23 cellular contexts compared by ENCODE assay signal in the genomic region with DNA sequence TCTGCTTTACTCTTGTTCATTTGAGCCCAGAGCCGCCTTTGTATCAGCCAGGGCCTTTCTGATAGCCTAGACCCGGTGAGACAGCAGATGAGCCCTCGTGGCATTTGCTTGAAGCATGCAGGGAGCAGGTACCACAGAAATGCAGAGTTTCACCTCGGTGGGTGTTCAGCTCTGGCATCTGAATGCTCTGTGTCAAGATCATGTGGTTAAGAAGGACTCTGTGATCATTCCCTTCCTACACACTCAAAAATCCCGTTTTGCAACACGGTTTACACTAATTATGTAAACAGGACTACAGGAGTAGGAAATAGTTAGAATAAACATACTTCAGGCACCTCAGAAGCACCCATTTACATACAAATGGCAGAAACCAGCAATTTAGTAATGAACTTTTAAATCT.
DNase-seq lines count a peak whose midpoint lies in the region; ATAC-seq and TF ChIP-seq lines count a peak whose summit lies in the region.
"Had no signal": no experiment of that assay in that cellular context is flagged by ENCODE, and none has a peak within 500 bp of the region (broad histone marks: within the 10 kb centered on the region; RNA-seq: fewer than 3 reads in every experiment).

No MANE protein-coding gene starts in this region.

- no peaks in the 10 kb centered on the region for H3K27me3 ChIP-seq in GM23338 (ENCODE audit: insufficient read depth)
- no peaks in the 10 kb centered on the region for H3K27me3 ChIP-seq in mesenchymal stem cell (ENCODE audit: control insufficient read depth in 1 of 2, insufficient read depth in 1 of 2, low read length in 2 of 2)
- H3K27me3 ChIP-seq in testis: no peaks in the 10 kb centered on the region
- H3K27me3 ChIP-seq: foreskin keratinocyte, thyroid gland had no signal

- no peaks in the 10 kb centered on the region for H3K79me2 ChIP-seq in GM23338 (replicated peaks; ENCODE audit: insufficient read depth)

- H3K9me3 Mint-ChIP-seq in GM23338: no peaks in the 10 kb centered on the region
- H3K9me3 Mint-ChIP-seq: neural crest cell, T-cell had no signal

- H2AFZ ChIP-seq in GM23338 (no peak overlapping the region), mesenchymal stem cell (ENCODE audit: low read depth, low read length) (no peak overlapping the region)
- H2AFZ ChIP-seq: GM23248 had no signal

- 0 out of 2 replicates have a peak overlapping the region, but pooled peaks have one; percentile 31 for H3K27ac Mint-ChIP-seq in GM23338
- H3K27ac Mint-ChIP-seq: progenitor cell of endocrine pancreas had no signal

- no peaks in the 10 kb centered on the region for H3F3A ChIP-seq in GM23338 (replicated peaks; ENCODE audit: low read depth)

- H3K4me2 ChIP-seq in GM23338: no peak overlapping the region
- no peak overlapping the region for H3K4me2 ChIP-seq in mesenchymal stem cell (ENCODE audit: low read length, poor library complexity, severe bottlenecking)

- no peak overlapping the region for H3K14ac ChIP-seq in mesenchymal stem cell (ENCODE audit: low read length in 2 of 2)

- H2BK12ac ChIP-seq in mesenchymal stem cell (ENCODE audit: low read length in 2 of 2): peak overlapping the region; percentile 9 to 87

- intact Hi-C loops in testis (cut with DNase I; ENCODE audit: low total_unique reads): no loop called here

- peaks cover 4% of the 10 kb centered on the region for H3K27me3 Mint-ChIP-seq in GM23338 (ENCODE audit: insufficient read depth, low read depth, poor library complexity)
- H3K27me3 Mint-ChIP-seq: progenitor cell of endocrine pancreas, T-cell had no signal

- H3K18ac ChIP-seq in mesenchymal stem cell (ENCODE audit: low read depth in 1 of 2, low read length in 2 of 2): peak overlapping the region; percentile 45 to 81

- no peak overlapping the region for H2BK5ac ChIP-seq in mesenchymal stem cell (ENCODE audit: low read depth, low read length, poor library complexity, severe bottlenecking)

- WGBS in mesenchymal stem cell: 91% methylated on average over 3 of the region's 6 CpGs
- WGBS in testis, 2 donors: 87% methylated on average over 6 of the region's 6 CpGs

- H3K27ac ChIP-seq in GM23338 (ENCODE audit: low read depth) (0 out of 2 replicates have a peak overlapping the region, but pooled peaks have one; percentile 32), mesenchymal stem cell (ENCODE audit: low read length, poor library complexity, severe bottlenecking) (no peak overlapping the region), substantia nigra (ENCODE audit: low read depth, low read length, poor library complexity, severe bottlenecking) (peak overlapping the region; percentile 70), testis (no peak overlapping the region)
- H3K27ac ChIP-seq: foreskin keratinocyte, GM23248, thyroid gland had no signal

- peak overlapping the region in 1 of 2 experiments; percentile 73 for H3K23ac ChIP-seq in mesenchymal stem cell (ENCODE audit: low read length in 2 of 2)

- H4K91ac ChIP-seq in mesenchymal stem cell (ENCODE audit: low read length): peak overlapping the region; percentile 70

- H3K4me1 ChIP-seq in GM23338 (ENCODE audit: insufficient read depth) (peaks cover 10% of the 10 kb centered on the region), mesenchymal stem cell (ENCODE audit: control insufficient read depth, insufficient read depth, low read depth, low read length) (peaks cover 7% of the 10 kb centered on the region), testis (no peaks in the 10 kb centered on the region)

- peak overlapping the region; percentile 74 for H4K8ac ChIP-seq in mesenchymal stem cell (ENCODE audit: low read length)

- no peak for TF ChIP-seq POLR2A in testis (IDR thresholded peaks at IDR 0.05)

- no peaks in the 10 kb centered on the region for H3K79me1 ChIP-seq in mesenchymal stem cell (replicated peaks; ENCODE audit: low read length, poor library complexity, severe bottlenecking)

- H3K4me3 ChIP-seq in GM23338: no peak overlapping the region
- no peak overlapping the region for H3K4me3 ChIP-seq in choroid plexus epithelial cell (ENCODE audit: low read depth, low read length)
- no peak overlapping the region for H3K4me3 ChIP-seq in mesenchymal stem cell (ENCODE audit: insufficient read depth in 1 of 2, low read depth in 1 of 2, low read length in 2 of 2)
- H3K4me3 ChIP-seq in testis: no peak overlapping the region
- H3K4me3 ChIP-seq: GM23248, thyroid gland had no signal

- H2BK120ac ChIP-seq in mesenchymal stem cell (ENCODE audit: low read depth, low read length): peak overlapping the region; percentile 6

- H3K4me1 Mint-ChIP-seq in GM23338: peaks cover 29% of the 10 kb centered on the region

- no peaks in the 10 kb centered on the region for H3K9me3 ChIP-seq in mesenchymal stem cell (ENCODE audit: control insufficient read depth, low read length)
- H3K9me3 ChIP-seq in testis: no peaks in the 10 kb centered on the region
- H3K9me3 ChIP-seq: thyroid gland had no signal

- H3K4me3 Mint-ChIP-seq in GM23338: no peak overlapping the region
- H3K4me3 Mint-ChIP-seq: neural crest cell, T-cell had no signal

- no peak overlapping the region for H2AK5ac ChIP-seq in mesenchymal stem cell (ENCODE audit: low read length, severe bottlenecking)

- no peak overlapping the region for H2BK15ac ChIP-seq in mesenchymal stem cell (ENCODE audit: low read depth, poor library complexity, severe bottlenecking)

- no peak for TF ChIP-seq CTCF in GM23338 (conservative IDR thresholded peaks at IDR 0.05; ENCODE audit: low read depth in 2 of 2)
- no peak for TF ChIP-seq CTCF in choroid plexus epithelial cell (conservative IDR thresholded peaks at IDR 0.05; ENCODE audit: low read depth, low read length)
- TF ChIP-seq CTCF in testis (IDR thresholded peaks at IDR 0.05): no peak

- H3K36me3 Mint-ChIP-seq in GM23338 (ENCODE audit: low read depth): peaks cover 4% of the 10 kb centered on the region; the same call in 1 of the 3 replicates

- DNase-seq in GM23338 (ENCODE audit: low spot score) (no peak), choroid plexus epithelial cell (ENCODE audit: low read depth) (peak; percentile 57), mesenchymal stem cell (peak; percentile 82), substantia nigra (lab: John Stamatoyannopoulos, UW) (no peak), testis (no peak), OCI-M2 (lab: John Stamatoyannopoulos, UW; ENCODE audit: unreplicated experiment) (no peak), COR-L47 (lab: John Stamatoyannopoulos, UW) (no peak)
- DNase-seq: activated CD4-positive, alpha-beta T cell treated with anti-CD3 and anti-CD28 coated beads, Interleukin-2, amount 50 U/mL, for 4 hours; activated T-cell treated with anti-CD3 and anti-CD28 coated beads for 4 hours; anterior cingulate cortex; GM23248; kidney; midbrain; NCI-H1436 treated with DMSO at 0.1 percent for 48 hours; NCI-H82; OCI-M1; SHP77 treated with DMSO at 0.1 percent for 48 hours; T-cell; thyroid gland had no signal

- ATAC-seq in GM23338: no peak
- ATAC-seq in HG03135 (IDR thresholded peaks at IDR 0.05; ENCODE audit: unreplicated experiment): no peak
- ATAC-seq: T-cell had no signal

- H3K36me3 ChIP-seq in GM23338 (ENCODE audit: insufficient read depth) (no peaks in the 10 kb centered on the region), mesenchymal stem cell (ENCODE audit: control insufficient read depth in 1 of 2, insufficient read depth in 2 of 2, low read depth in 1 of 2, low read length in 2 of 2) (peaks cover 14 to 34% of the 10 kb centered on the region in 2 experiments), testis (ENCODE audit: low read depth, missing control alignments) (no peaks in the 10 kb centered on the region)

- no peaks in the 10 kb centered on the region for H4K20me1 ChIP-seq in GM23338 (replicated peaks; ENCODE audit: insufficient read depth)

- H3K9ac ChIP-seq in mesenchymal stem cell (ENCODE audit: low read length): no peak overlapping the region
- H3K9ac ChIP-seq: GM23248 had no signal

- H3K4ac ChIP-seq in mesenchymal stem cell (ENCODE audit: low read depth in 1 of 2, low read length in 2 of 2): peak overlapping the region in 1 of 2 experiments; percentile 15

- no peaks in the 10 kb centered on the region for H3K9me2 ChIP-seq in GM23338 (ENCODE audit: insufficient read depth)

Comparison
In these comparisons a context has a peak if more than half of its experiments do, and no peak if none do; other contexts are left out.
1. DNase-seq: peak in choroid plexus epithelial cell (single experiment) and mesenchymal stem cell (single experiment); none in GM23338 (single experiment), substantia nigra (0 of 49), testis (single experiment), OCI-M2 (single experiment) and COR-L47 (single experiment).
2. H3K27ac ChIP-seq: peak in GM23338 (single experiment) and substantia nigra (single experiment); none in mesenchymal stem cell (single experiment) and testis (0 of 2).